Comparison of ENCODE assay signal across 13 cellular contexts in genomic region chr7:27198138-27198841, GRCh38. TPM values are rescaled to one million over a fixed set of nuclear protein-coding genes. Genes with fewer than 3 reads are reported as not detected.
DNase-seq lines count a peak whose midpoint lies in the region; ATAC-seq, FAIRE-seq and TF ChIP-seq lines count a peak whose summit lies in the region.
"Had no signal": no experiment of that assay in that cellular context is flagged by ENCODE, and none has a peak within 500 bp of the region (broad histone marks: within the 10 kb centered on the region; RNA-seq: fewer than 3 reads in every experiment).

No MANE protein-coding gene starts in this region.

- TF ChIP-seq POLR2A in prostate gland (IDR thresholded peaks at IDR 0.05), result no peak

- FAIRE-seq in HTR-8/SVneo (lab: Jason Lieb, UNC), result peak; percentile 36

- H3K9me3 ChIP-seq in endodermal cell (ENCODE audit: control insufficient read depth, low read length) (no peaks in the 10 kb centered on the region), prostate gland (no peaks in the 10 kb centered on the region)
- H3K9me3 ChIP-seq: right lobe of liver had no signal

- ATAC-seq in HG03175 (IDR thresholded peaks at IDR 0.05; ENCODE audit: unreplicated experiment), result no peak

- TF ChIP-seq CTCF in endodermal cell (conservative IDR thresholded peaks at IDR 0.05) (no peak), prostate gland (IDR thresholded peaks at IDR 0.05) (no peak)

- no peak overlapping the region for H3K27ac ChIP-seq in endodermal cell (ENCODE audit: low read depth, low read length)
- peak overlapping the region; percentile 96 to 97 for H3K27ac ChIP-seq in prostate gland
- H3K27ac ChIP-seq: right lobe of liver had no signal

- 11 to 14% methylated on average over 18 to 29 of the region's 29 CpGs for WGBS in endodermal cell (ENCODE audit: insufficient coverage in 1 of 2, insufficient read length in 1 of 2), 2 experiments
- 1% methylated on average over 29 of the region's 29 CpGs for WGBS in prostate gland

- H3K4me3 ChIP-seq in endodermal cell (ENCODE audit: low read length) (no peak overlapping the region), prostate gland (peak overlapping the region; percentile 76 to 81)
- H3K4me3 ChIP-seq: right lobe of liver had no signal

- H3K27me3 ChIP-seq in endodermal cell (ENCODE audit: control insufficient read depth, insufficient read depth, low read length, poor library complexity, severe bottlenecking) (peaks cover 97% of the 10 kb centered on the region), prostate gland (replicated peaks; ENCODE audit: insufficient read depth) (no peaks in the 10 kb centered on the region)

- H3K36me3 ChIP-seq in endodermal cell (ENCODE audit: control insufficient read depth, insufficient read depth, low read length) (no peaks in the 10 kb centered on the region), prostate gland (no peaks in the 10 kb centered on the region)
- H3K36me3 ChIP-seq: right lobe of liver had no signal

- no peak overlapping the region for H3K9ac ChIP-seq in endodermal cell (ENCODE audit: extremely low read depth, low read length, poor library complexity, severe bottlenecking)

- H3K36me3 Mint-ChIP-seq in endodermal cell (ENCODE audit: low read depth), result no peaks in the 10 kb centered on the region

- intact Hi-C loops in prostate gland (cut with DNase I), result loop anchor here (5.0 kb wide), 3 partner anchors 544 to 899 kb away; partner anchors contain the start of gene TAX1BP1

- peak; percentile 13 to 64 (median 55) for DNase-seq in NCI-H1417 (lab: John Stamatoyannopoulos, UW)
- no peak for DNase-seq in NCI-H1417 treated with DMSO at 0.1 percent for 48 hours (lab: John Stamatoyannopoulos, UW)
- DNase-seq in HTR-8/SVneo (ENCODE audit: insufficient read length, low spot score), result no peak
- peak; percentile 59 for DNase-seq in endodermal cell
- peak; percentile 19 for DNase-seq in prostate gland (ENCODE audit: low spot score)
- DNase-seq in T1000 (lab: John Stamatoyannopoulos, UW), result no peak
- DNase-seq in MV-4-11 (lab: John Stamatoyannopoulos, UW), result no peak
- DNase-seq: NCI-H1048, SHP77 had no signal

- H3K27ac Mint-ChIP-seq in endodermal cell, result no peak overlapping the region
- H3K27ac Mint-ChIP-seq: dendritic cell treated with granulocyte-macrophage colony-stimulating factor and Interleukin-4, amounts not matched to agents 40 ng/mL and 50 ng/mL, for 4 days had no signal

- peaks cover 5% of the 10 kb centered on the region for H3K4me1 Mint-ChIP-seq in endodermal cell

- H3K4me3 Mint-ChIP-seq in endodermal cell, result peak overlapping the region; percentile 34

- H3K4me1 ChIP-seq in endodermal cell (ENCODE audit: control insufficient read depth, insufficient read depth, low read length) (no peaks in the 10 kb centered on the region), prostate gland (replicated peaks) (no peaks in the 10 kb centered on the region)

- peaks cover 95% of the 10 kb centered on the region for H3K27me3 Mint-ChIP-seq in endodermal cell (ENCODE audit: insufficient read depth)

- H3K9me3 Mint-ChIP-seq in endodermal cell, result no peaks in the 10 kb centered on the region
- H3K9me3 Mint-ChIP-seq: dendritic cell treated with granulocyte-macrophage colony-stimulating factor and Interleukin-4, amounts not matched to agents 40 ng/mL and 50 ng/mL, for 4 days had no signal

RNA-seq across cellular contexts. Expression of gene HOXA13, which starts 1.6 kb away (rescaled TPM):
- total RNA-seq in endodermal cell, result not detected
- polyA plus RNA-seq in endodermal cell (2013, experiment 1 of 2), result 0.53 TPM
- polyA plus RNA-seq in endodermal cell (2013, experiment 2 of 2), result 0.29 TPM
- total RNA-seq in prostate gland, result 10 to 100 TPM; 19.1 to 50.4 TPM
- total RNA-seq: right lobe of liver had no signal

RNA-seq across cellular contexts. Expression of gene HOXA11, which starts 13.3 kb away (rescaled TPM):
- not detected for total RNA-seq in endodermal cell
- 1.8 TPM for polyA plus RNA-seq in endodermal cell (2013, experiment 1 of 2)
- polyA plus RNA-seq in endodermal cell (2013, experiment 2 of 2), result 1.4 TPM
- total RNA-seq in prostate gland, result 1 to 10 TPM; 8.5 to 9.8 TPM
- total RNA-seq: right lobe of liver had no signal

RNA-seq across cellular contexts. Expression of gene HOXA10, which starts 24.2 kb away (rescaled TPM):
- total RNA-seq in endodermal cell, result not detected
- polyA plus RNA-seq in endodermal cell (2013, experiment 1 of 2), result 12.7 TPM
- polyA plus RNA-seq in endodermal cell (2013, experiment 2 of 2), result 8.0 TPM
- 10 to 100 TPM; 25.8 to 65.6 TPM for total RNA-seq in prostate gland
- total RNA-seq: right lobe of liver had no signal

RNA-seq across cellular contexts. Expression of gene HOXA9, which starts 33.0 kb away (rescaled TPM):
- total RNA-seq in endodermal cell (not detected), prostate gland (10 to 100 TPM; 14.7 to 57.0 TPM)
- 23.9 TPM for polyA plus RNA-seq in endodermal cell (2013, experiment 1 of 2)
- polyA plus RNA-seq in endodermal cell (2013, experiment 2 of 2), result 14.3 TPM

RNA-seq across cellular contexts. Expression of gene HOXA7, which starts 41.8 kb away (rescaled TPM):
- total RNA-seq in endodermal cell, result not detected
- polyA plus RNA-seq in endodermal cell (2013, experiment 1 of 2), result 7.1 TPM
- 2.9 TPM for polyA plus RNA-seq in endodermal cell (2013, experiment 2 of 2)
- total RNA-seq in prostate gland, result 1 to 10 TPM; 2.2 to 4.6 TPM
- total RNA-seq: A172, right lobe of liver had no signal

Comparison
In these comparisons a context has a peak if more than half of its experiments do, and no peak if none do; other contexts are left out.
1. DNase-seq: peak in NCI-H1417 (3 of 3), endodermal cell (single experiment) and prostate gland (single experiment); none in NCI-H1417 treated with DMSO at 0.1 percent for 48 hours (single experiment), HTR-8/SVneo (single experiment), T1000 (single experiment) and MV-4-11 (single experiment).
2. RNA of gene HOXA13, which starts 1.6 kb away (total RNA-seq): 19.1 to 50.4 TPM in prostate gland; not detected in endodermal cell; every median in the first group is over 10 times any median in the second.
3. RNA of gene HOXA11, which starts 13.3 kb away (total RNA-seq): 8.5 to 9.8 TPM in prostate gland; not detected in endodermal cell; every median in the first group is over 4 times any median in the second.
4. RNA of gene HOXA10, which starts 24.2 kb away (total RNA-seq): 25.8 to 65.6 TPM in prostate gland; not detected in endodermal cell; every median in the first group is over 10 times any median in the second.